10 cellular contexts compared by ENCODE assay signal in the genomic region with DNA sequence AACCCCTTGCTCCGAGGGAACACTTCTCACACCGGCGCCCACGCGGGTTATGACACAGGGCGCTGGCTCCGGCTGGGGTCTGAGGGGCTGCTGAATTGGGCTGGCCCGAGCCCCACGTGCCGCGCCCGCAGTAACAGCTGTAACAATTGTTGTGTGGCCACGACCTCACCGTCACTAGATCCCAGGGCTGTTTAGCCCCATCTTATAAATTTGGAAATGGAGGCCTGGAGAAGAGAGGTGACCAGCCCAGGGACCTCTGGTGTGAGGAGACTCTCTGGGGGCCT. TPM values are rescaled to one million over a fixed set of nuclear protein-coding genes. Genes with fewer than 3 reads are reported as not detected.
DNase-seq lines count a peak whose midpoint lies in the region; ATAC-seq and TF ChIP-seq lines count a peak whose summit lies in the region.
"Had no signal": no experiment of that assay in that cellular context is flagged by ENCODE, and none has a peak within 500 bp of the region (broad histone marks: within the 10 kb centered on the region; RNA-seq: fewer than 3 reads in every experiment).

No MANE protein-coding gene starts in this region.

- H3K27me3 ChIP-seq in naive thymus-derived CD4-positive, alpha-beta T cell (ENCODE audit: control insufficient read depth in 2 of 2, insufficient read depth in 2 of 2, low read length in 2 of 2), result peaks cover 5% of the 10 kb centered on the region in 2 donors

- peaks cover 4% of the 10 kb centered on the region for H3K27me3 Mint-ChIP-seq in activated naive CD4-positive, alpha-beta T cell treated with anti-CD3 and anti-CD28 coated beads, Interleukin-2, amount 50 U/mL, for 24 hours
- no peaks in the 10 kb centered on the region for H3K27me3 Mint-ChIP-seq in chondrocyte (ENCODE audit: low read depth)
- H3K27me3 Mint-ChIP-seq in naive thymus-derived CD4-positive, alpha-beta T cell, result peaks cover 0 to 17% (median 8%) of the 10 kb centered on the region in 5 donors
- no peaks in the 10 kb centered on the region for H3K27me3 Mint-ChIP-seq in type B pancreatic cell

- peak overlapping the region; percentile 70 for H3K4me3 Mint-ChIP-seq in activated naive CD4-positive, alpha-beta T cell treated with anti-CD3 and anti-CD28 coated beads, Interleukin-2, amount 50 U/mL, for 24 hours
- peak overlapping the region; percentile 72 for H3K4me3 Mint-ChIP-seq in chondrocyte (ENCODE audit: unreplicated experiment)
- peak overlapping the region; percentile 24 to 83 (median 70) for H3K4me3 Mint-ChIP-seq in naive thymus-derived CD4-positive, alpha-beta T cell
- peak overlapping the region; percentile 81 for H3K4me3 Mint-ChIP-seq in type B pancreatic cell

- no peaks in the 10 kb centered on the region for H3K9me3 ChIP-seq in naive thymus-derived CD4-positive, alpha-beta T cell (ENCODE audit: control insufficient read depth in 2 of 3, low read length in 3 of 3)

- no peaks in the 10 kb centered on the region for H3K36me3 ChIP-seq in naive thymus-derived CD4-positive, alpha-beta T cell (ENCODE audit: control insufficient read depth in 2 of 3, insufficient read depth in 3 of 3, low read length in 3 of 3)

- CTCF ChIA-PET in naive thymus-derived CD4-positive, alpha-beta T cell (lab: Charles Lee), result interaction anchor here (0.6 kb wide), 1 partner anchor 1368 kb away, joined by 4 read pairs; no protein-coding TSS in a partner anchor

- H3K9me3 Mint-ChIP-seq in activated naive CD4-positive, alpha-beta T cell treated with anti-CD3 and anti-CD28 coated beads, Interleukin-2, amount 50 U/mL, for 24 hours, result no peaks in the 10 kb centered on the region
- H3K9me3 Mint-ChIP-seq in activated naive CD4-positive, alpha-beta T cell treated with anti-CD3 and anti-CD28 coated beads, Interleukin-2, amount 50 U/mL, for 72 hours, result no peaks in the 10 kb centered on the region
- H3K9me3 Mint-ChIP-seq in chondrocyte (ENCODE audit: low read depth) (no peaks in the 10 kb centered on the region), type B pancreatic cell (no peaks in the 10 kb centered on the region)
- no peaks in the 10 kb centered on the region for H3K9me3 Mint-ChIP-seq in naive thymus-derived CD4-positive, alpha-beta T cell

- no peaks in the 10 kb centered on the region for H3K36me3 Mint-ChIP-seq in activated naive CD4-positive, alpha-beta T cell treated with anti-CD3 and anti-CD28 coated beads, Interleukin-2, amount 50 U/mL, for 24 hours
- H3K36me3 Mint-ChIP-seq in activated naive CD4-positive, alpha-beta T cell treated with anti-CD3 and anti-CD28 coated beads, Interleukin-2, amount 50 U/mL, for 72 hours, result no peaks in the 10 kb centered on the region
- H3K36me3 Mint-ChIP-seq in chondrocyte (ENCODE audit: low read depth) (no peaks in the 10 kb centered on the region), type B pancreatic cell (no peaks in the 10 kb centered on the region)
- H3K36me3 Mint-ChIP-seq in naive thymus-derived CD4-positive, alpha-beta T cell, result no peaks in the 10 kb centered on the region

- H3K4me3 ChIP-seq in naive thymus-derived CD4-positive, alpha-beta T cell (ENCODE audit: low read length), result no peak overlapping the region

- H3K27ac ChIP-seq in naive thymus-derived CD4-positive, alpha-beta T cell (ENCODE audit: low read depth, low read length), result no peak overlapping the region

- H3K4me1 ChIP-seq in naive thymus-derived CD4-positive, alpha-beta T cell (ENCODE audit: control insufficient read depth in 2 of 2, insufficient read depth in 2 of 2, low read length in 2 of 2), result peaks cover 0 to 4% of the 10 kb centered on the region in 2 donors

- no peak for DNase-seq in activated naive CD4-positive, alpha-beta T cell treated with anti-CD3 and anti-CD28 coated beads, Interleukin-2, amount 50 U/mL, for 72 hours (ENCODE audit: low spot score in 2 of 2)
- no peak for DNase-seq in chondrocyte (ENCODE audit: low spot score)
- no peak for DNase-seq in naive thymus-derived CD4-positive, alpha-beta T cell
- DNase-seq in type B pancreatic cell (ENCODE audit: extremely low spot score, unreplicated experiment), result no peak
- DNase-seq in nucleus accumbens (lab: John Stamatoyannopoulos, UW), result no peak
- no peak for DNase-seq in stimulated activated CD4-positive, alpha-beta T cell treated with anti-CD3 and anti-CD28 coated beads, Interleukin-1b, Interleukin-23, amount 100 ng/mL, for 48 hours
- DNase-seq: activated effector memory CD4-positive, alpha-beta T cell treated with anti-CD3 and anti-CD28 coated beads, Interleukin-2, amount 50 U/mL, for 16 hours; stimulated activated CD4-positive, alpha-beta T cell treated with anti-CD3 and anti-CD28 coated beads, Interleukin-4, amount 100 ng/mL, for 24 hours had no signal

- POLR2A ChIA-PET in naive thymus-derived CD4-positive, alpha-beta T cell (lab: Charles Lee), result no interaction called here

- TF ChIP-seq CTCF in chondrocyte (IDR thresholded peaks at IDR 0.05), result no peak
- no peak for TF ChIP-seq CTCF in type B pancreatic cell (conservative IDR thresholded peaks at IDR 0.05)

- no peak for ATAC-seq in activated naive CD4-positive, alpha-beta T cell treated with anti-CD3 and anti-CD28 coated beads, Interleukin-2, amount 50 U/mL, for 72 hours
- ATAC-seq in naive thymus-derived CD4-positive, alpha-beta T cell, result no peak
- ATAC-seq in HG03439 (IDR thresholded peaks at IDR 0.05; ENCODE audit: unreplicated experiment), result no peak

- H3K27ac Mint-ChIP-seq in activated naive CD4-positive, alpha-beta T cell treated with anti-CD3 and anti-CD28 coated beads, Interleukin-2, amount 50 U/mL, for 24 hours, result no peak overlapping the region
- H3K27ac Mint-ChIP-seq in activated naive CD4-positive, alpha-beta T cell treated with anti-CD3 and anti-CD28 coated beads, Interleukin-2, amount 50 U/mL, for 72 hours, result no peak overlapping the region
- no peak overlapping the region for H3K27ac Mint-ChIP-seq in chondrocyte (ENCODE audit: unreplicated experiment)
- H3K27ac Mint-ChIP-seq in naive thymus-derived CD4-positive, alpha-beta T cell, result no peak overlapping the region
- H3K27ac Mint-ChIP-seq in type B pancreatic cell, result no peak overlapping the region

- intact Hi-C loops in naive thymus-derived CD4-positive, alpha-beta T cell (cut with micrococcal nuclease), result no loop called here

- no peaks in the 10 kb centered on the region for H3K4me1 Mint-ChIP-seq in activated naive CD4-positive, alpha-beta T cell treated with anti-CD3 and anti-CD28 coated beads, Interleukin-2, amount 50 U/mL, for 24 hours
- peaks cover 7% of the 10 kb centered on the region for H3K4me1 Mint-ChIP-seq in chondrocyte (ENCODE audit: low read depth)
- peaks cover 0 to 6% (median 0%) of the 10 kb centered on the region in 7 donors for H3K4me1 Mint-ChIP-seq in naive thymus-derived CD4-positive, alpha-beta T cell
- no peaks in the 10 kb centered on the region for H3K4me1 Mint-ChIP-seq in type B pancreatic cell (ENCODE audit: unreplicated experiment)

RNA-seq across cellular contexts. Expression of a gene that starts 2.0 kb away (rescaled TPM):
- total RNA-seq in activated naive CD4-positive, alpha-beta T cell treated with anti-CD3 and anti-CD28 coated beads, Interleukin-2, amount 50 U/mL, for 72 hours, result 1 to 10 TPM in 1 of 2 donors, under 1 TPM in 1; 0.61 to 1.6 TPM
- total RNA-seq in chondrocyte (5.4 to 7.8 TPM (median 7.0 TPM) in 3 replicates), type B pancreatic cell (ENCODE audit: low replicate concordance) (20.7 and 25.5 TPM in 2 replicates)
- total RNA-seq in naive thymus-derived CD4-positive, alpha-beta T cell, result 1 to 10 TPM in 1 of 5 experiments, under 1 TPM in 2, not detected in 2; 0.56 to 2.3 (median 0.97) TPM
- not detected for polyA plus RNA-seq in naive thymus-derived CD4-positive, alpha-beta T cell

RNA-seq across cellular contexts. Expression of a gene that starts 22.5 kb away (rescaled TPM):
- 10 to 100 TPM in 1 of 2 donors, 1 to 10 TPM in 1; 7.4 to 18.9 TPM for total RNA-seq in activated naive CD4-positive, alpha-beta T cell treated with anti-CD3 and anti-CD28 coated beads, Interleukin-2, amount 50 U/mL, for 72 hours
- total RNA-seq in chondrocyte (23.4 to 39.8 TPM (median 39.1 TPM) in 3 replicates), type B pancreatic cell (ENCODE audit: low replicate concordance) (47.8 and 75.3 TPM in 2 replicates)
- total RNA-seq in naive thymus-derived CD4-positive, alpha-beta T cell, result 10 to 100 TPM in 2 of 5 experiments, 1 to 10 TPM in 3; 2.3 to 20.6 (median 8.5) TPM
- 10 to 100 TPM; 12.0 to 13.1 TPM for polyA plus RNA-seq in naive thymus-derived CD4-positive, alpha-beta T cell

RNA-seq across cellular contexts. Expression of a gene that starts 47.6 kb away (rescaled TPM):
- under 1 TPM in 1 of 2 donors, not detected in 1; 0.37 TPM for total RNA-seq in activated naive CD4-positive, alpha-beta T cell treated with anti-CD3 and anti-CD28 coated beads, Interleukin-2, amount 50 U/mL, for 72 hours
- total RNA-seq in chondrocyte (8.2 to 9.2 TPM (median 8.5 TPM) in 3 replicates), type B pancreatic cell (ENCODE audit: low replicate concordance) (40.8 and 48.7 TPM in 2 replicates)
- 1 to 10 TPM in 1 of 5 experiments, under 1 TPM in 2, not detected in 2; 0.46 to 1.6 (median 0.56) TPM for total RNA-seq in naive thymus-derived CD4-positive, alpha-beta T cell
- polyA plus RNA-seq in naive thymus-derived CD4-positive, alpha-beta T cell, result under 1 TPM; 0.11 to 0.31 TPM
